Comparison of ENCODE assay signal across 1 cellular context in genomic region chr5:68214472-68215207, GRCh38.
TF ChIP-seq lines count a peak whose summit lies in the region.

No MANE protein-coding gene starts in this region.

TF ChIP-seq in liver, 16 proteins besides CTCF, POLR2A, EP300 and RAD21 (continued from another document):
- TF ChIP-seq ZBTB33 (IDR thresholded peaks at IDR 0.05) = no peak
- no peak for TF ChIP-seq TAF1 (conservative IDR thresholded peaks at IDR 0.05)
- TF ChIP-seq HNF4A (conservative IDR thresholded peaks at IDR 0.05) = no peak
- TF ChIP-seq SP1 (IDR thresholded peaks at IDR 0.05) = no peak
- no peak for TF ChIP-seq NR2F2 (IDR thresholded peaks at IDR 0.05)
- TF ChIP-seq FOXA1 (IDR thresholded peaks at IDR 0.05) = no peak
- TF ChIP-seq YY1 (IDR thresholded peaks at IDR 0.05) = no peak
- TF ChIP-seq HNF4G (IDR thresholded peaks at IDR 0.05) = no peak
- no peak for TF ChIP-seq EGR1 (IDR thresholded peaks at IDR 0.05; ENCODE audit: low read depth in 2 of 2)
- no peak for TF ChIP-seq GABPA (IDR thresholded peaks at IDR 0.05 in 1 of 2, conservative IDR thresholded peaks at IDR 0.05 in 1 of 2)
- TF ChIP-seq JUND (IDR thresholded peaks at IDR 0.05) = no peak
- TF ChIP-seq REST (IDR thresholded peaks at IDR 0.05) = no peak
- TF ChIP-seq, protein P1, sequence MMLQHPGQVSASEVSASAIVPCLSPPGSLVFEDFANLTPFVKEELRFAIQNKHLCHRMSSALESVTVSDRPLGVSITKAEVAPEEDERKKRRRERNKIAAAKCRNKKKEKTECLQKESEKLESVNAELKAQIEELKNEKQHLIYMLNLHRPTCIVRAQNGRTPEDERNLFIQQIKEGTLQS (IDR thresholded peaks at IDR 0.05) = no peak
- TF ChIP-seq, protein P2, sequence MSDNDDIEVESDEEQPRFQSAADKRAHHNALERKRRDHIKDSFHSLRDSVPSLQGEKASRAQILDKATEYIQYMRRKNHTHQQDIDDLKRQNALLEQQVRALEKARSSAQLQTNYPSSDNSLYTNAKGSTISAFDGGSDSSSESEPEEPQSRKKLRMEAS (IDR thresholded peaks at IDR 0.05) = no peak
TF ChIP-seq in liver: peak in this region for 0.
